Comparison of ENCODE assay signal across 20 cellular contexts in genomic region chr10:29525762-29526161, GRCh38.
A peak's percentile ranks its signal among the peaks of the same experiment; 100 is the strongest.
DNase-seq lines count a peak whose midpoint lies in the region; ATAC-seq and TF ChIP-seq lines count a peak whose summit lies in the region.
"Had no signal": no experiment of that assay in that cellular context is flagged by ENCODE, and none has a peak within 500 bp of the region (broad histone marks: within the 10 kb centered on the region; RNA-seq: fewer than 3 reads in every experiment).

No MANE protein-coding gene starts in this region.

- in situ Hi-C loops in gastrocnemius medialis (cut with MboI; ENCODE audit: low sequenced_read_pairs in 4 of 4): no loop called here

- no peaks in the 10 kb centered on the region for H3K9me3 ChIP-seq in ascending aorta
- no peaks in the 10 kb centered on the region for H3K9me3 ChIP-seq in right atrium auricular region
- no peaks in the 10 kb centered on the region for H3K9me3 ChIP-seq in gastrocnemius medialis
- H3K9me3 ChIP-seq: MG63 had no signal

- POLR2A ChIA-PET in activated CD4-positive, alpha-beta memory T cell treated with anti-CD3 and anti-CD28 coated beads, Interleukin-2, amount 10 ng/mL, durations not matched to agents 7 days and 5 days (lab: Charles Lee): no interaction called here

- CTCF ChIA-PET in activated CD4-positive, alpha-beta memory T cell treated with anti-CD3 and anti-CD28 coated beads, Interleukin-2, amount 10 ng/mL, durations not matched to agents 7 days and 5 days (lab: Charles Lee): interaction anchor here (4.7 kb wide), 1 partner anchor 12 kb away, joined by 30 read pairs; no protein-coding TSS in a partner anchor

- H3K9me3 Mint-ChIP-seq in activated CD4-positive, alpha-beta memory T cell treated with anti-CD3 and anti-CD28 coated beads, Interleukin-2, amount 10 ng/mL, durations not matched to agents 7 days and 5 days: no peaks in the 10 kb centered on the region

- no peak overlapping the region for H3K4me3 Mint-ChIP-seq in activated CD4-positive, alpha-beta memory T cell treated with anti-CD3 and anti-CD28 coated beads, Interleukin-2, amount 10 ng/mL, durations not matched to agents 7 days and 5 days

- TF ChIP-seq CTCF in ascending aorta (IDR thresholded peaks at IDR 0.05) (no peak), right atrium auricular region (IDR thresholded peaks at IDR 0.05) (no peak), gastrocnemius medialis (IDR thresholded peaks at IDR 0.05 in 4 of 5, conservative IDR thresholded peaks at IDR 0.05 in 1 of 5) (no peak)

- peaks cover 7% of the 10 kb centered on the region for H3K36me3 Mint-ChIP-seq in activated CD4-positive, alpha-beta memory T cell treated with anti-CD3 and anti-CD28 coated beads, Interleukin-2, amount 10 ng/mL, durations not matched to agents 7 days and 5 days (ENCODE audit: low read depth)

- H3K36me3 ChIP-seq in ascending aorta: peaks cover 61 to 69% of the 10 kb centered on the region in 2 donors
- peaks cover 92% of the 10 kb centered on the region for H3K36me3 ChIP-seq in right atrium auricular region
- H3K36me3 ChIP-seq in gastrocnemius medialis: peaks cover 0 to 64% of the 10 kb centered on the region in 2 donors
- H3K36me3 ChIP-seq: MG63 had no signal

- peaks cover 0 to 15% of the 10 kb centered on the region in 2 donors for H3K4me1 ChIP-seq in ascending aorta
- no peaks in the 10 kb centered on the region for H3K4me1 ChIP-seq in right atrium auricular region
- H3K4me1 ChIP-seq in gastrocnemius medialis: peaks cover 65 to 66% of the 10 kb centered on the region in 2 donors

- DNase-seq in ascending aorta (ENCODE audit: low spot score in 2 of 2) (no peak), cardiac septum (ENCODE audit: low spot score) (peak; percentile 63), right atrium auricular region (ENCODE audit: low spot score) (no peak), gastrocnemius medialis (peak; percentile 60 to 74), NCI-H748 (lab: John Stamatoyannopoulos, UW; ENCODE audit: unreplicated experiment) (no peak), DMS 273 (lab: John Stamatoyannopoulos, UW; ENCODE audit: unreplicated experiment) (no peak)
- DNase-seq in activated CD4-positive, alpha-beta memory T cell treated with anti-CD3 and anti-CD28 coated beads, Interleukin-2, amount 10 ng/mL, durations not matched to agents 7 days and 5 days: no peak
- DNase-seq: Calu3, DMS153, DND-41, KBM-7, MG63, NCI-H1105 treated with DMSO at 0.1 percent for 48 hours, NCI-H2029, NCI-H446, NCI-H526, SIG-M5 had no signal

- H3K4me1 Mint-ChIP-seq in activated CD4-positive, alpha-beta memory T cell treated with anti-CD3 and anti-CD28 coated beads, Interleukin-2, amount 10 ng/mL, durations not matched to agents 7 days and 5 days: peaks cover 5% of the 10 kb centered on the region

- intact Hi-C loops in ascending aorta (cut with DNase I): loop anchor here (10.0 kb wide), 1 partner anchor 209 kb away; no protein-coding TSS in a partner anchor
- intact Hi-C loops in cardiac septum (cut with DNase I): loop anchor here (5.0 kb wide), 1 partner anchor 212 kb away; no protein-coding TSS in a partner anchor
- intact Hi-C loops in gastrocnemius medialis (cut with DNase I; ENCODE audit: low total_unique reads): loop anchor here (10.0 kb wide), 1 partner anchor 209 kb away; no protein-coding TSS in a partner anchor

- H3K27me3 ChIP-seq in ascending aorta (no peaks in the 10 kb centered on the region), right atrium auricular region (no peaks in the 10 kb centered on the region), gastrocnemius medialis (no peaks in the 10 kb centered on the region)
- H3K27me3 ChIP-seq: MG63 had no signal

- H3K27ac Mint-ChIP-seq in activated CD4-positive, alpha-beta memory T cell treated with anti-CD3 and anti-CD28 coated beads, Interleukin-2, amount 10 ng/mL, durations not matched to agents 7 days and 5 days: no peak overlapping the region

- peak in 1 of 2 donors; percentile 23 for TF ChIP-seq POLR2A in gastrocnemius medialis (IDR thresholded peaks at IDR 0.05)

- H3K4me3 ChIP-seq in ascending aorta (no peak overlapping the region), right atrium auricular region (no peak overlapping the region), gastrocnemius medialis (no peak overlapping the region)
- H3K4me3 ChIP-seq: MG63, SK-N-MC had no signal

- ATAC-seq in gastrocnemius medialis: peak; percentile 57 to 63
- ATAC-seq: Panc1 had no signal

- H3K27me3 Mint-ChIP-seq in activated CD4-positive, alpha-beta memory T cell treated with anti-CD3 and anti-CD28 coated beads, Interleukin-2, amount 10 ng/mL, durations not matched to agents 7 days and 5 days: no peaks in the 10 kb centered on the region

- H3K27ac ChIP-seq in ascending aorta: peak overlapping the region; percentile 31 to 64
- peak overlapping the region; percentile 56 to 74 for H3K27ac ChIP-seq in right atrium auricular region
- peak overlapping the region; percentile 82 to 90 (median 87) for H3K27ac ChIP-seq in gastrocnemius medialis
- H3K27ac ChIP-seq: RWPE1, SK-N-MC had no signal

Comparison
In these comparisons a context has a peak if more than half of its experiments do, and no peak if none do; other contexts are left out.
1. DNase-seq: peak in cardiac septum (single experiment) and gastrocnemius medialis (2 of 2); none in ascending aorta (0 of 2), right atrium auricular region (single experiment), NCI-H748 (single experiment), DMS 273 (single experiment) and activated CD4-positive, alpha-beta memory T cell treated with anti-CD3 and anti-CD28 coated beads, Interleukin-2, amount 10 ng/mL, durations not matched to agents 7 days and 5 days (single experiment).
2. Peak in every context shown above with its lines, with median percentiles within 50 percentile points of each other: H3K27ac ChIP-seq.